In the genomic region with DNA sequence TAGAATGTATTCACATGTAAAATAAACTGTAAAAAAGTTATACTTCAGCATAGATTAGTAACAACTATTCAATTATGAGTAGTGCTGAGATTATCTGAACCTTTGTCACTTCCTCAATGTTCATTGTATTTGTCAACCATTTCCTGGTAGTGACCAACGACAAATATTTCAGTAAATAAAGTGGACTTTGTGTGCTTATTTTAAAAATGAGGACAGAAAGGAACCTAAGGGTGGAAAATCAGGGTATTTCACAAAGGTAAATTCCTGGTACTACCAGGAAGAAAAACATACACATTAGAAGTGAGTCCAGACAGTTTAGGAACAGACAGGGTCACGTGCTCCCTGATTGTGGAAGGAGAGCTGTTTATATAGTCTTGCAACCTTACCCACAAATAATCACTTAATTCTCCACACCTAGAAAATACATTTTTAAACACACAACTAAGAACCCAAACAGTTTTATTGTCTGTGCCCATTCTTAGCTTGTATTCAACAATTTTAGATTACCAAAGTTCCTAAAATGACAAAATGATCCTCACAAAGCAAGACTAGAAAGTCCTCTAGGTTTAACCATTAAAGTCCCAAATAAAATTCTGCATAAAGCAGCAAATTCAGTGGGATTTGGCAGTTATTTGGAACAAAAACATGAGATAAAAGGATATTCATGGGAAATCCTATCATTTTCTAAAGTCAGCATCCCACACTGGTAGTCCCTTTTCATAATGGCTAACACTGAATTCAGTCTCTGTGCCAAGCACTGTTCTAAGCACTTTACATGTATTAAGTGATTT, we compare ENCODE assay signal across 15 cellular contexts. TPM values are rescaled to one million over a fixed set of nuclear protein-coding genes. Genes with fewer than 3 reads are reported as not detected.
DNase-seq lines count a peak whose midpoint lies in the region; ATAC-seq and TF ChIP-seq lines count a peak whose summit lies in the region.
"Had no signal": no experiment of that assay in that cellular context is flagged by ENCODE, and none has a peak within 500 bp of the region (broad histone marks: within the 10 kb centered on the region; RNA-seq: fewer than 3 reads in every experiment).

No MANE protein-coding gene starts in this region.

- H3K4me1 Mint-ChIP-seq in WTC11 (peaks cover 53% of the 10 kb centered on the region), type B pancreatic cell (ENCODE audit: unreplicated experiment) (peaks cover 40% of the 10 kb centered on the region)

- H3K27ac ChIP-seq in left ventricle myocardium inferior (replicated peaks) (peak overlapping the region; percentile 27), liver (ENCODE audit: low read depth in 1 of 2, low read length in 2 of 2) (peak overlapping the region; percentile 58 to 84), thyroid gland (no peak overlapping the region), A673 (ENCODE audit: low read depth, low read length, poor library complexity, severe bottlenecking) (no peak overlapping the region)
- H3K27ac ChIP-seq: ascending aorta, C4-2B, SJSA1 had no signal

- no peaks in the 10 kb centered on the region for H3K27me3 Mint-ChIP-seq in WTC11 (ENCODE audit: low read depth)
- H3K27me3 Mint-ChIP-seq in type B pancreatic cell = no peaks in the 10 kb centered on the region
- H3K27me3 Mint-ChIP-seq: activated CD4-positive, alpha-beta T cell treated with anti-CD3 and anti-CD28 coated beads, Interleukin-2, amount 10 ng/mL, durations not matched to agents 24 days and 14 days; progenitor cell of endocrine pancreas had no signal

- H3K27me3 ChIP-seq in left ventricle myocardium inferior (ENCODE audit: low read depth) = no peaks in the 10 kb centered on the region
- no peaks in the 10 kb centered on the region for H3K27me3 ChIP-seq in liver (ENCODE audit: control insufficient read depth in 4 of 4, insufficient read depth in 4 of 4, low read length in 3 of 4)
- no peaks in the 10 kb centered on the region for H3K27me3 ChIP-seq in thyroid gland
- H3K27me3 ChIP-seq in A673 (replicated peaks; ENCODE audit: insufficient read depth, low read depth, low read length, poor library complexity) = no peaks in the 10 kb centered on the region
- H3K27me3 ChIP-seq: ascending aorta, esophagus muscularis mucosa, SJSA1 had no signal

- 0 out of 2 replicates have a peak, but pooled peaks cover 2% of the 10 kb centered on the region for H3K36me3 Mint-ChIP-seq in WTC11
- peaks cover 2% of the 10 kb centered on the region for H3K36me3 Mint-ChIP-seq in type B pancreatic cell

- H3K9me3 Mint-ChIP-seq in WTC11 = no peaks in the 10 kb centered on the region
- no peaks in the 10 kb centered on the region for H3K9me3 Mint-ChIP-seq in type B pancreatic cell
- H3K9me3 Mint-ChIP-seq: activated CD4-positive, alpha-beta T cell treated with anti-CD3 and anti-CD28 coated beads, Interleukin-2, amount 10 ng/mL, durations not matched to agents 24 days and 14 days had no signal

- H3K4me3 Mint-ChIP-seq in WTC11 (no peak overlapping the region), type B pancreatic cell (no peak overlapping the region)
- H3K4me3 Mint-ChIP-seq: activated CD4-positive, alpha-beta T cell treated with anti-CD3 and anti-CD28 coated beads, Interleukin-2, amount 10 ng/mL, durations not matched to agents 24 days and 14 days had no signal

- H3K4me3 ChIP-seq in left ventricle myocardium inferior (no peak overlapping the region), liver (ENCODE audit: low read depth in 1 of 3, low read length in 3 of 3) (no peak overlapping the region), thyroid gland (replicated peaks in 1 of 3) (no peak overlapping the region), A673 (ENCODE audit: low read depth, low read length, poor library complexity, severe bottlenecking) (no peak overlapping the region)
- H3K4me3 ChIP-seq: ascending aorta, esophagus muscularis mucosa, SJSA1 had no signal

- no peaks in the 10 kb centered on the region for H3K36me3 ChIP-seq in left ventricle myocardium inferior
- no peaks in the 10 kb centered on the region for H3K36me3 ChIP-seq in liver (ENCODE audit: control insufficient read depth in 4 of 4, insufficient read depth in 3 of 4, low read depth in 1 of 4, low read length in 3 of 4)
- H3K36me3 ChIP-seq in thyroid gland = no peaks in the 10 kb centered on the region
- H3K36me3 ChIP-seq in A673 (ENCODE audit: insufficient read depth, low read length, poor library complexity, severe bottlenecking) = no peaks in the 10 kb centered on the region
- H3K36me3 ChIP-seq: ascending aorta, esophagus muscularis mucosa, SJSA1 had no signal

- TF ChIP-seq CTCF in left ventricle myocardium inferior (IDR thresholded peaks at IDR 0.05; ENCODE audit: borderline replicate concordance) (no peak), WTC11 (IDR thresholded peaks at IDR 0.05) (no peak), liver (IDR thresholded peaks at IDR 0.05; ENCODE audit: low read depth, low read length, missing input control) (no peak), type B pancreatic cell (conservative IDR thresholded peaks at IDR 0.05) (no peak), thyroid gland (IDR thresholded peaks at IDR 0.05) (no peak), A673 (conservative IDR thresholded peaks at IDR 0.05; ENCODE audit: low read depth, low read length) (no peak)

- ATAC-seq in left ventricle myocardium superior (no peak), WTC11 (no peak)

- 13% methylated on average over 2 of the region's 2 CpGs for WGBS in liver
- 69 to 73% methylated on average over 2 of the region's 2 CpGs for WGBS in thyroid gland, 2 donors

- peak in 1 of 2 donors; percentile 26 for TF ChIP-seq RAD21 in liver (IDR thresholded peaks at IDR 0.05)

- TF ChIP-seq POLR2A in thyroid gland (IDR thresholded peaks at IDR 0.05) = no peak

- DNase-seq in left ventricle myocardium inferior = no peak
- no peak for DNase-seq in left ventricle myocardium superior
- DNase-seq in WTC11 (ENCODE audit: low spot score) = no peak
- DNase-seq in type B pancreatic cell (ENCODE audit: extremely low spot score, unreplicated experiment) = no peak
- DNase-seq in thyroid gland = no peak
- no peak for DNase-seq in globus pallidus (ENCODE audit: low spot score)
- DNase-seq in A673 (ENCODE audit: low spot score) = no peak
- DNase-seq: activated CD4-positive, alpha-beta T cell treated with anti-CD3 and anti-CD28 coated beads, Interleukin-2, amount 10 ng/mL, durations not matched to agents 24 days and 14 days; NCI-H2171 treated with DMSO at 0.1 percent for 48 hours had no signal

- H3K4me1 ChIP-seq in left ventricle myocardium inferior (peaks cover 80% of the 10 kb centered on the region), liver (ENCODE audit: control insufficient read depth in 4 of 4, insufficient read depth in 4 of 4, low read length in 3 of 4) (peaks cover 16 to 28% (median 21%) of the 10 kb centered on the region in 4 donors), thyroid gland (no peaks in the 10 kb centered on the region), A673 (ENCODE audit: insufficient read depth, low read length, poor library complexity, severe bottlenecking) (peaks cover 34% of the 10 kb centered on the region)

- intact Hi-C loops in left ventricle myocardium inferior (cut with micrococcal nuclease) (no loop called here), left ventricle myocardium superior (cut with micrococcal nuclease) (no loop called here), thyroid gland (cut with DNase I) (no loop called here), A673 (cut with micrococcal nuclease; ENCODE audit: unreplicated experiment) (no loop called here)

- CTCF ChIA-PET in WTC11 (lab: Charles Lee) = no interaction called here
- CTCF ChIA-PET in A673 (lab: Charles Lee) = no interaction called here

- peak overlapping the region in 1 of 2 donors; percentile 69 for H3K9ac ChIP-seq in liver (ENCODE audit: low read depth in 1 of 2, low read length in 2 of 2)

- H3K27ac Mint-ChIP-seq in WTC11 (peak overlapping the region; percentile 80; the same call in 1 of the 2 replicates), type B pancreatic cell (peak overlapping the region; percentile 84)

- H3K9me3 ChIP-seq in left ventricle myocardium inferior (replicated peaks) = no peaks in the 10 kb centered on the region
- no peaks in the 10 kb centered on the region for H3K9me3 ChIP-seq in liver (ENCODE audit: control insufficient read depth in 4 of 4, low read length in 3 of 4)
- H3K9me3 ChIP-seq in thyroid gland = no peaks in the 10 kb centered on the region
- no peaks in the 10 kb centered on the region for H3K9me3 ChIP-seq in A673 (ENCODE audit: low read depth, low read length, poor library complexity, severe bottlenecking)
- H3K9me3 ChIP-seq: ascending aorta, esophagus muscularis mucosa, SJSA1 had no signal

- BruUV-seq in A673 (replicated peaks; lab: Mats Ljungman, UMichigan) = no TSS peak

- POLR2A ChIA-PET in WTC11 (lab: Charles Lee) (no interaction called here), A673 (lab: Charles Lee; ENCODE audit: low non-redundant PET) (no interaction called here)

TF ChIP-seq in WTC11, 78 proteins besides CTCF, POLR2A, EP300 and RAD21:
- TF ChIP-seq ETV6 (CRISPR knock-in tag; IDR thresholded peaks at IDR 0.05) (no peak), SP1 (CRISPR knock-in tag; conservative IDR thresholded peaks at IDR 0.05) (no peak), ELF4 (CRISPR knock-in tag; IDR thresholded peaks at IDR 0.05; ENCODE audit: low read depth) (no peak)

TF ChIP-seq in liver, 16 proteins besides CTCF, POLR2A, EP300 and RAD21 (continues in another document):
- TF ChIP-seq RXRA (IDR thresholded peaks at IDR 0.05) (peak in 1 of 2 donors; percentile 44), SP1 (IDR thresholded peaks at IDR 0.05) (peak; percentile 85), JUND (IDR thresholded peaks at IDR 0.05) (peak in 1 of 2 donors; percentile 62), HNF4G (IDR thresholded peaks at IDR 0.05) (peak; percentile 54)

RNA-seq across cellular contexts. Expression of gene PELI1, which starts 28.2 kb away (rescaled TPM):
- total RNA-seq in left ventricle myocardium inferior (6.6 TPM), left ventricle myocardium superior (8.2 TPM), WTC11 (2021) (43.0 to 53.5 TPM (median 47.3 TPM) in 3 replicates), liver (10 to 100 TPM in 1 of 2 donors, 1 to 10 TPM in 1; 9.1 to 21.3 TPM), type B pancreatic cell (ENCODE audit: low replicate concordance) (57.5 and 58.2 TPM in 2 replicates), thyroid gland (10 to 100 TPM in 3 of 4 donors, 1 to 10 TPM in 1; 5.2 to 17.1 (median 11.4) TPM), A673 (2021) (35.1 and 36.9 TPM in 2 replicates)
- 1 to 10 TPM; 4.5 to 5.7 TPM for polyA plus RNA-seq in liver

Comparison
In these comparisons a context has a peak if more than half of its experiments do, and no peak if none do; other contexts are left out.
1. H3K27ac ChIP-seq: peak in left ventricle myocardium inferior (single experiment) and liver (2 of 2); none in thyroid gland (0 of 3) and A673 (single experiment).